ENCODE assay signal across 1 cellular context in the genomic region with DNA sequence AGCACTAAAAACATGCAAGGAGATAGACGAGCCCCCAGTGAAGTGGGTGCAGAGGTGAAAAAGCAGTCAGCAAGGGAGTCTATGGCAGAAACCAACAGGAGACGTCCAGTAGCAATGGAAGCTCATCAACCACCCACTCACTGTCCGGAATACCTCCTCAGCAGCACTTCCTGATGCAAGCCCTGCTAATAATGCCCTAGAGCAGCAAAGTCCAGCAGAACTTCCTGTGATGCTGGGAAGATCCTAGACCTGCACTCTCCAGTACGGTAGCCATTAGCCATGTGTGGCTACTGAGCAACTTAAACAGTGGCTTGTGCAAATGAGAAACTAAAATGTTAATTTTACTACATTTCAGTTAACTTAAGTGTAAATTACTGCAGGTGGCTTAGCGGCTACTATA.
TF ChIP-seq lines count a peak whose summit lies in the region.

No MANE protein-coding gene starts in this region.

TF ChIP-seq in HepG2, 621 proteins besides CTCF, POLR2A, EP300 and RAD21 (continues in another document):
- TF ChIP-seq ZNF121 (CRISPR knock-in tag; IDR thresholded peaks at IDR 0.05) (no peak), FOXP4 (CRISPR knock-in tag; IDR thresholded peaks at IDR 0.05) (0 out of 2 replicates have a peak, but pooled peaks have one; percentile 15), ZNF264 (CRISPR knock-in tag; IDR thresholded peaks at IDR 0.05) (0 out of 2 replicates have a peak, but pooled peaks have one; percentile 9), NKX3-1 (CRISPR knock-in tag; IDR thresholded peaks at IDR 0.05) (no peak), HCFC1 (IDR thresholded peaks at IDR 0.05; ENCODE audit: low read depth, low read length) (no peak), ETV5 (CRISPR knock-in tag; IDR thresholded peaks at IDR 0.05; ENCODE audit: borderline replicate concordance) (peak; percentile 78), AKNA (CRISPR knock-in tag; IDR thresholded peaks at IDR 0.05; ENCODE audit: borderline replicate concordance) (0 out of 2 replicates have a peak, but pooled peaks have one; percentile 6), RCOR2 (CRISPR knock-in tag; IDR thresholded peaks at IDR 0.05) (0 out of 2 replicates have a peak, but pooled peaks have one; percentile 7), ZNF331 (CRISPR knock-in tag; IDR thresholded peaks at IDR 0.05) (peak; percentile 22; the same call in 1 of the 2 replicates), ZBED4 (CRISPR knock-in tag; IDR thresholded peaks at IDR 0.05; ENCODE audit: borderline replicate concordance) (no peak), ZNF224 (CRISPR knock-in tag; IDR thresholded peaks at IDR 0.05) (no peak), MIXL1 (CRISPR knock-in tag; IDR thresholded peaks at IDR 0.05) (0 out of 2 replicates have a peak, but pooled peaks have one; percentile 24), ZMYM4 (CRISPR knock-in tag; IDR thresholded peaks at IDR 0.05) (0 out of 2 replicates have a peak, but pooled peaks have one; percentile 2), ZHX1 (CRISPR knock-in tag; IDR thresholded peaks at IDR 0.05; ENCODE audit: low read depth) (no peak), ZNF441 (CRISPR knock-in tag; IDR thresholded peaks at IDR 0.05; ENCODE audit: borderline replicate concordance) (0 out of 2 replicates have a peak, but pooled peaks have one; percentile 34), GABPA (IDR thresholded peaks at IDR 0.05; ENCODE audit: low read depth, low read length) (no peak), GABPA (CRISPR knock-in tag; IDR thresholded peaks at IDR 0.05; ENCODE audit: low read depth) (peak; percentile 61), CERS6 (CRISPR knock-in tag; IDR thresholded peaks at IDR 0.05) (no peak), CBX5 (CRISPR knock-in tag; IDR thresholded peaks at IDR 0.05; ENCODE audit: borderline replicate concordance) (no peak), GTF2F1 (IDR thresholded peaks at IDR 0.05; ENCODE audit: low read length) (no peak), ZBTB43 (CRISPR knock-in tag; conservative IDR thresholded peaks at IDR 0.05) (no peak), SMAD3 (CRISPR knock-in tag; IDR thresholded peaks at IDR 0.05) (0 out of 2 replicates have a peak, but pooled peaks have one; percentile 5), BATF2 (CRISPR knock-in tag; IDR thresholded peaks at IDR 0.05) (no peak), HNF4A (CRISPR knock-in tag; IDR thresholded peaks at IDR 0.05) (peak; percentile 33; the same call in 1 of the 2 replicates), KLF12 (CRISPR knock-in tag; IDR thresholded peaks at IDR 0.05; ENCODE audit: borderline replicate concordance) (0 out of 2 replicates have a peak, but pooled peaks have one; percentile 19), DPF2 (CRISPR knock-in tag; IDR thresholded peaks at IDR 0.05; ENCODE audit: borderline replicate concordance, low read depth) (no peak), AHR (CRISPR knock-in tag; IDR thresholded peaks at IDR 0.05) (no peak), HOXA3 (CRISPR knock-in tag; IDR thresholded peaks at IDR 0.05) (peak; percentile 24; the same call in 1 of the 2 replicates), ZFP36L1 (CRISPR knock-in tag; IDR thresholded peaks at IDR 0.05) (no peak)
- TF ChIP-seq, protein P1, sequence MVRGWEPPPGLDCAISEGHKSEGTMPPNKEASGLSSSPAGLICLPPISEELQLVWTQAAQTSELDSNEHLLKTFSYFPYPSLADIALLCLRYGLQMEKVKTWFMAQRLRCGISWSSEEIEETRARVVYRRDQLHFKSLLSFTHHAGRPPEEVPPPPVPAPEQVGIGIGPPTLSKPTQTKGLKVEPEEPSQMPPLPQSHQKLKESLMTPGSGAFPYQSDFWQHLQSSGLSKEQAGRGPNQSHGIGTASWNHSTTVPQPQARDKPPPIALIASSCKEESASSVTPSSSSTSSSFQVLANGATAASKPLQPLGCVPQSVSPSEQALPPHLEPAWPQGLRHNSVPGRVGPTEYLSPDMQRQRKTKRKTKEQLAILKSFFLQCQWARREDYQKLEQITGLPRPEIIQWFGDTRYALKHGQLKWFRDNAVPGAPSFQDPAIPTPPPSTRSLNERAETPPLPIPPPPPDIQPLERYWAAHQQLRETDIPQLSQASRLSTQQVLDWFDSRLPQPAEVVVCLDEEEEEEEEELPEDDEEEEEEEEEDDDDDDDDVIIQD (CRISPR knock-in tag; IDR thresholded peaks at IDR 0.05; ENCODE audit: low read depth): 0 out of 2 replicates have a peak, but pooled peaks have one; percentile 17
- TF ChIP-seq, protein P2, sequence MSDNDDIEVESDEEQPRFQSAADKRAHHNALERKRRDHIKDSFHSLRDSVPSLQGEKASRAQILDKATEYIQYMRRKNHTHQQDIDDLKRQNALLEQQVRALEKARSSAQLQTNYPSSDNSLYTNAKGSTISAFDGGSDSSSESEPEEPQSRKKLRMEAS (IDR thresholded peaks at IDR 0.05): 0 out of 2 replicates have a peak, but pooled peaks have one; percentile 15
- TF ChIP-seq, protein P3, sequence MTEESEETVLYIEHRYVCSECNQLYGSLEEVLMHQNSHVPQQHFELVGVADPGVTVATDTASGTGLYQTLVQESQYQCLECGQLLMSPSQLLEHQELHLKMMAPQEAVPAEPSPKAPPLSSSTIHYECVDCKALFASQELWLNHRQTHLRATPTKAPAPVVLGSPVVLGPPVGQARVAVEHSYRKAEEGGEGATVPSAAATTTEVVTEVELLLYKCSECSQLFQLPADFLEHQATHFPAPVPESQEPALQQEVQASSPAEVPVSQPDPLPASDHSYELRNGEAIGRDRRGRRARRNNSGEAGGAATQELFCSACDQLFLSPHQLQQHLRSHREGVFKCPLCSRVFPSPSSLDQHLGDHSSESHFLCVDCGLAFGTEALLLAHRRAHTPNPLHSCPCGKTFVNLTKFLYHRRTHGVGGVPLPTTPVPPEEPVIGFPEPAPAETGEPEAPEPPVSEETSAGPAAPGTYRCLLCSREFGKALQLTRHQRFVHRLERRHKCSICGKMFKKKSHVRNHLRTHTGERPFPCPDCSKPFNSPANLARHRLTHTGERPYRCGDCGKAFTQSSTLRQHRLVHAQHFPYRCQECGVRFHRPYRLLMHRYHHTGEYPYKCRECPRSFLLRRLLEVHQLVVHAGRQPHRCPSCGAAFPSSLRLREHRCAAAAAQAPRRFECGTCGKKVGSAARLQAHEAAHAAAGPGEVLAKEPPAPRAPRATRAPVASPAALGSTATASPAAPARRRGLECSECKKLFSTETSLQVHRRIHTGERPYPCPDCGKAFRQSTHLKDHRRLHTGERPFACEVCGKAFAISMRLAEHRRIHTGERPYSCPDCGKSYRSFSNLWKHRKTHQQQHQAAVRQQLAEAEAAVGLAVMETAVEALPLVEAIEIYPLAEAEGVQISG (CRISPR knock-in tag; IDR thresholded peaks at IDR 0.05): peak; percentile 20; the same call in 1 of the 2 replicates
